In genomic region chr14:73995977-73996378, GRCh38 we compare ENCODE assay signal across 35 cellular contexts. TPM values are rescaled to one million over a fixed set of nuclear protein-coding genes. Genes with fewer than 3 reads are reported as not detected.
DNase-seq lines count a peak whose midpoint lies in the region; ATAC-seq and TF ChIP-seq lines count a peak whose summit lies in the region.
"Had no signal": no experiment of that assay in that cellular context is flagged by ENCODE, and none has a peak within 500 bp of the region (broad histone marks: within the 10 kb centered on the region; RNA-seq: fewer than 3 reads in every experiment).

No MANE protein-coding gene starts in this region.

- peak overlapping the region; percentile 55; the same call in 1 of the 2 replicates for H3K4me2 ChIP-seq in DOHH2 (ENCODE audit: low read length)

- peak overlapping the region; percentile 27 for H3K27ac Mint-ChIP-seq in T-helper 17 cell
- H3K27ac Mint-ChIP-seq: activated T-helper 2 cell treated with anti-CD3 and anti-CD28 coated beads, Interferon-gamma antibody, Interleukin-2, Interleukin-4, amounts not matched to agents 10 μg/mL and 5 μg/mL and 100 μg/mL, durations not matched to agents 14 hours and 24 hours and 36 hours; naive thymus-derived CD4-positive, alpha-beta T cell had no signal

- no peaks in the 10 kb centered on the region for H3K27me3 Mint-ChIP-seq in T-helper 17 cell
- H3K27me3 Mint-ChIP-seq: brain; CD4-positive, CD25-positive, alpha-beta regulatory T cell; naive thymus-derived CD4-positive, alpha-beta T cell had no signal

- no peaks in the 10 kb centered on the region for H4K20me1 ChIP-seq in DOHH2 (ENCODE audit: control insufficient read depth, insufficient read depth, low read depth, low read length)

- H3K4me1 ChIP-seq in DOHH2 (ENCODE audit: control insufficient read depth, low read length) = peaks cover 20% of the 10 kb centered on the region
- H3K4me1 ChIP-seq in right lobe of liver = peaks cover 0 to 62% (median 26%) of the 10 kb centered on the region in 4 donors
- no peaks in the 10 kb centered on the region for H3K4me1 ChIP-seq in foreskin keratinocyte
- H3K4me1 ChIP-seq: gastroesophageal sphincter, psoas muscle had no signal

- H3K4me3 ChIP-seq in DOHH2 (ENCODE audit: low read length) (no peak overlapping the region), right lobe of liver (peak overlapping the region; percentile 28 to 71 (median 59))
- H3K4me3 ChIP-seq: A549, dorsolateral prefrontal cortex, gastroesophageal sphincter, psoas muscle, thoracic aorta had no signal

- H3K27me3 ChIP-seq in DOHH2 (ENCODE audit: control insufficient read depth, low read length) (no peaks in the 10 kb centered on the region), right lobe of liver (no peaks in the 10 kb centered on the region), foreskin keratinocyte (no peaks in the 10 kb centered on the region)
- H3K27me3 ChIP-seq: dorsolateral prefrontal cortex, gastroesophageal sphincter had no signal

- peak; percentile 30 for TF ChIP-seq POLR2A in right lobe of liver (IDR thresholded peaks at IDR 0.05)

- H3K9me3 ChIP-seq in DOHH2 (ENCODE audit: control insufficient read depth, insufficient read depth, low read length) (no peaks in the 10 kb centered on the region), T-helper 17 cell (ENCODE audit: control insufficient read depth, low read length, poor library complexity, severe bottlenecking) (no peaks in the 10 kb centered on the region), right lobe of liver (no peaks in the 10 kb centered on the region)
- H3K9me3 ChIP-seq: A549, gastroesophageal sphincter, psoas muscle, thoracic aorta had no signal

- H3F3A ChIP-seq in DOHH2 (ENCODE audit: control insufficient read depth, insufficient read depth) = no peaks in the 10 kb centered on the region

- no peak for DNase-seq in T-helper 17 cell
- DNase-seq in right lobe of liver = peak in 2 of 3 donors; percentile 70 to 79
- DNase-seq in renal cortical epithelial cell (ENCODE audit: low read depth) = peak; percentile 54
- no peak for DNase-seq in DMS53 (lab: John Stamatoyannopoulos, UW)
- DNase-seq in caudate nucleus (lab: John Stamatoyannopoulos, UW) = no peak
- DNase-seq in foreskin keratinocyte = no peak
- DNase-seq: activated CD4-positive, alpha-beta T cell treated with anti-CD3 and anti-CD28 coated beads for 4 hours; activated CD8-positive, alpha-beta memory T cell treated with anti-CD3 and anti-CD28 coated beads for 24 hours; activated naive CD4-positive, alpha-beta T cell treated with anti-CD3 and anti-CD28 coated beads, Interleukin-2, amount 50 U/mL, for 16 hours; activated T-cell treated with anti-CD3 and anti-CD28 coated beads for 4 hours; CD4-positive, CD25-positive, alpha-beta regulatory T cell; cerebellar nuclear complex; dorsolateral prefrontal cortex; EL; H9; hypothalamus; left cardiac atrium; mesendoderm; naive thymus-derived CD4-positive, alpha-beta T cell; NCI-H345; NCI-H69; nucleus accumbens; psoas muscle; stimulated activated naive CD8-positive, alpha-beta T cell treated with anti-CD3 and anti-CD28 coated beads, Interleukin-15, Interleukin-2, amounts not matched to agents 100 U/mL and 50 U/mL, for 24 hours; SW 1271; T-helper 9 cell had no signal

- H3K79me2 ChIP-seq in DOHH2 (ENCODE audit: control insufficient read depth, low read length) = no peaks in the 10 kb centered on the region

- peaks cover 7% of the 10 kb centered on the region for H3K36me3 Mint-ChIP-seq in T-helper 17 cell (ENCODE audit: low read depth)
- H3K36me3 Mint-ChIP-seq: brain had no signal

- intact Hi-C loops in right lobe of liver (cut with DNase I) = no loop called here

- H3K27ac ChIP-seq in DOHH2 (ENCODE audit: low read depth, low read length) (no peak overlapping the region), right lobe of liver (peak overlapping the region; percentile 24 to 95 (median 93)), caudate nucleus (ENCODE audit: low read depth, low read length) (no peak overlapping the region), foreskin keratinocyte (no peak overlapping the region)
- H3K27ac ChIP-seq: dorsolateral prefrontal cortex, gastroesophageal sphincter, HL-60, psoas muscle, thoracic aorta had no signal

- 32% methylated on average over 8 of the region's 8 CpGs for WGBS in right lobe of liver (ENCODE audit: insufficient coverage, low coverage, low lambda C conversion rate, missing lambda C conversion rate)

- ATAC-seq in T-helper 17 cell (no peak), right lobe of liver (peak; percentile 37 to 70 (median 64)), foreskin keratinocyte (no peak), HG03565 (IDR thresholded peaks at IDR 0.05; ENCODE audit: unreplicated experiment) (no peak)
- ATAC-seq: A549; gastroesophageal sphincter; left cardiac atrium; naive thymus-derived CD4-positive, alpha-beta T cell; Panc1; psoas muscle; stimulated activated naive CD8-positive, alpha-beta T cell treated with anti-CD3 and anti-CD28 coated beads, Interleukin-15, Interleukin-2, amounts not matched to agents 100 U/mL and 50 U/mL, for 24 hours had no signal

- H3K36me3 ChIP-seq in DOHH2 (ENCODE audit: control insufficient read depth, low read length) (peaks cover 12% of the 10 kb centered on the region), right lobe of liver (peaks cover 0 to 4% (median 0%) of the 10 kb centered on the region in 4 donors)
- H3K36me3 ChIP-seq: thoracic aorta had no signal

- H3K4me3 Mint-ChIP-seq in T-helper 17 cell = no peak overlapping the region
- H3K4me3 Mint-ChIP-seq: CD4-positive, CD25-positive, alpha-beta regulatory T cell; H9; naive thymus-derived CD4-positive, alpha-beta T cell had no signal

- H3K9me2 ChIP-seq in DOHH2 (replicated peaks; ENCODE audit: control insufficient read depth, low read length) = no peaks in the 10 kb centered on the region

- TF ChIP-seq CTCF in DOHH2 (IDR thresholded peaks at IDR 0.05; ENCODE audit: low read depth, low read length, poor library complexity, severe bottlenecking) (no peak), right lobe of liver (IDR thresholded peaks at IDR 0.05) (no peak), foreskin keratinocyte (conservative IDR thresholded peaks at IDR 0.05) (no peak)

- peaks cover 2% of the 10 kb centered on the region for H3K4me1 Mint-ChIP-seq in T-helper 17 cell
- H3K4me1 Mint-ChIP-seq: brain; CD4-positive, CD25-positive, alpha-beta regulatory T cell had no signal

RNA-seq across cellular contexts. Expression of gene ENTPD5, which starts 23.1 kb away (rescaled TPM):
- 1 to 10 TPM; 8.3 to 8.9 TPM for total RNA-seq in T-helper 17 cell
- total RNA-seq in right lobe of liver = 100 to 1,000 TPM in 4 of 6 experiments, 10 to 100 TPM in 2; 96.6 to 334 (median 150) TPM
- 8.9 and 14.3 TPM in 2 replicates for total RNA-seq in renal cortical epithelial cell
- 11.1 and 11.3 TPM in 2 replicates for total RNA-seq in foreskin keratinocyte
- polyA plus RNA-seq in foreskin keratinocyte = 3.8 and 4.4 TPM in 2 replicates

RNA-seq across cellular contexts. Expression of gene BBOF1, which starts 23.2 kb away (rescaled TPM):
- total RNA-seq in T-helper 17 cell (1 to 10 TPM; 2.5 to 2.8 TPM), right lobe of liver (1 to 10 TPM in 5 of 6 experiments, under 1 TPM in 1; 0.81 to 3.3 (median 1.3) TPM), renal cortical epithelial cell (13.9 and 15.8 TPM in 2 replicates), foreskin keratinocyte (2.4 TPM in 2 replicates)
- 1.2 TPM in 2 replicates for polyA plus RNA-seq in foreskin keratinocyte

RNA-seq across cellular contexts. Expression of gene COQ6, which starts 45.9 kb away (rescaled TPM):
- total RNA-seq in T-helper 17 cell (10 to 100 TPM; 28.0 to 29.6 TPM), right lobe of liver (10 to 100 TPM; 11.6 to 60.9 (median 16.8) TPM), renal cortical epithelial cell (17.2 and 23.7 TPM in 2 replicates), foreskin keratinocyte (18.4 and 20.6 TPM in 2 replicates)
- 21.6 and 22.6 TPM in 2 replicates for polyA plus RNA-seq in foreskin keratinocyte

RNA-seq across cellular contexts. Expression of gene FAM161B, which starts 46.1 kb away (rescaled TPM):
- total RNA-seq in T-helper 17 cell (1 to 10 TPM; 3.3 to 3.4 TPM), right lobe of liver (1 to 10 TPM; 1.3 to 2.3 (median 1.5) TPM), renal cortical epithelial cell (2.3 and 7.5 TPM in 2 replicates), foreskin keratinocyte (1.6 and 2.2 TPM in 2 replicates)
- 0.93 and 0.97 TPM in 2 replicates for polyA plus RNA-seq in foreskin keratinocyte

Comparison
In these comparisons a context has a peak if more than half of its experiments do, and no peak if none do; other contexts are left out.
1. H3K27ac ChIP-seq: peak in right lobe of liver (3 of 3); none in DOHH2 (single experiment), caudate nucleus (single experiment) and foreskin keratinocyte (single experiment).
2. ATAC-seq: peak in right lobe of liver (4 of 4); none in T-helper 17 cell (single experiment), foreskin keratinocyte (single experiment) and HG03565 (single experiment).
3. DNase-seq: peak in right lobe of liver (2 of 3) and renal cortical epithelial cell (single experiment); none in T-helper 17 cell (0 of 3), DMS53 (single experiment), caudate nucleus (0 of 61) and foreskin keratinocyte (0 of 2).